8 cellular contexts compared by ENCODE assay signal in the genomic region with DNA sequence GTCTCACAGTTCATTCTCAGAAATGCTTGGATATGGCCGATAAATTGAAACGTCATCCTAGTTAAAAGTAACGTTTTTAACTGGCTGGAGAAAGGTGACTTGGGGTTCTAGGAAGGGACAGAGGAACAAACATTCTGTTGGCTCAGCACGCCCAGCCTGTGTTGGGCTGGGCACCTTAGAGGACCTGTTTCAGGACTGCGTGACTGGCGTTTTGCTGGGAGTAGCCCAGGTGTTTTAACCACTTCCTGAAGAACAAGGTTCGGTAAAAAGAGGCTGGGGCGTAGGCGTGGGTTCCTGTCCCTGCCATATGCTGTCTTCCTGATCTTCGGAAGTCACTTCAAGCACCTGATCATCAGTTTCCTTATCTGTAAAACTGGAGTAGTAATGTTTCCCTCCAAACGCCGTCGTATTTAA. TPM values are rescaled to one million over a fixed set of nuclear protein-coding genes. Genes with fewer than 3 reads are reported as not detected.
DNase-seq lines count a peak whose midpoint lies in the region; ATAC-seq and TF ChIP-seq lines count a peak whose summit lies in the region.

No MANE protein-coding gene starts in this region.

- peak overlapping the region; percentile 83 to 99 (median 95) for H3K4me2 ChIP-seq in BLaER1 treated with 17β-estradiol and CSF1 and Interleukin-3, amounts not matched to agents 10 nM and 100 nM

- DNase-seq in SK-N-MC (ENCODE audit: low read depth, low spot score) (no peak), astrocyte of the cerebellum (ENCODE audit: low read depth) (no peak), D341Med (ENCODE audit: low spot score) (no peak)

- peaks cover 38 to 47% (median 45%) of the 10 kb centered on the region in 10 experiments for H3K4me1 ChIP-seq in BLaER1 treated with 17β-estradiol and CSF1 and Interleukin-3, amounts not matched to agents 10 nM and 100 nM
- H3K4me1 ChIP-seq in mononuclear cell (ENCODE audit: insufficient read depth, low read length), result peaks cover 37% of the 10 kb centered on the region

- H3K36me3 ChIP-seq in BLaER1 treated with 17β-estradiol and CSF1 and Interleukin-3, amounts not matched to agents 10 nM and 100 nM, result peaks cover 18 to 26% (median 23%) of the 10 kb centered on the region in 11 experiments; a peak in 21 of 22 replicates
- no peaks in the 10 kb centered on the region for H3K36me3 ChIP-seq in SK-N-MC (ENCODE audit: insufficient read depth, low read length)

- peak overlapping the region; percentile 95 to 100 (median 99) for H3K9ac ChIP-seq in BLaER1 treated with 17β-estradiol and CSF1 and Interleukin-3, amounts not matched to agents 10 nM and 100 nM
- no peak overlapping the region for H3K9ac ChIP-seq in SK-N-MC (ENCODE audit: insufficient read length)

- no peak for TF ChIP-seq CTCF in astrocyte of the cerebellum (IDR thresholded peaks at IDR 0.05; ENCODE audit: low read depth, low read length, missing control alignments)

- peak overlapping the region; percentile 94 to 100 (median 99) for H3K27ac ChIP-seq in BLaER1 treated with 17β-estradiol and CSF1 and Interleukin-3, amounts not matched to agents 10 nM and 100 nM
- no peak overlapping the region for H3K27ac ChIP-seq in SK-N-MC
- H3K27ac ChIP-seq in temporal lobe (ENCODE audit: low read depth, low read length), result peak overlapping the region; percentile 89

- peak; percentile 30 for ATAC-seq in GM21576 (IDR thresholded peaks at IDR 0.05; ENCODE audit: unreplicated experiment)
- ATAC-seq in HG02938 (IDR thresholded peaks at IDR 0.05; ENCODE audit: unreplicated experiment), result no peak

- in situ Hi-C loops in astrocyte of the cerebellum (cut with HindIII; ENCODE audit: low sequenced_read_pairs), result no loop called here

- H3K4me3 ChIP-seq in BLaER1 treated with 17β-estradiol and CSF1 and Interleukin-3, amounts not matched to agents 10 nM and 100 nM, result peak overlapping the region; percentile 81 to 99 (median 96)
- H3K4me3 ChIP-seq in SK-N-MC (peak overlapping the region; percentile 94), astrocyte of the cerebellum (ENCODE audit: low read depth, low read length) (peak overlapping the region; percentile 77), mononuclear cell (ENCODE audit: low read length) (peak overlapping the region; percentile 82)

- H3K9me3 ChIP-seq in BLaER1 treated with 17β-estradiol and CSF1 and Interleukin-3, amounts not matched to agents 10 nM and 100 nM (replicated peaks in 1 of 11), result peaks cover 0 to 8% (median 5%) of the 10 kb centered on the region in 11 experiments; a peak in 10 of 22 replicates
- H3K9me3 ChIP-seq in SK-N-MC (ENCODE audit: low read depth, low read length) (no peaks in the 10 kb centered on the region), mononuclear cell (ENCODE audit: low read depth, low read length) (no peaks in the 10 kb centered on the region)

- H4K20me1 ChIP-seq in BLaER1 treated with 17β-estradiol and CSF1 and Interleukin-3, amounts not matched to agents 10 nM and 100 nM, result peaks cover 28 to 32% (median 29%) of the 10 kb centered on the region in 11 experiments; a peak in 21 of 22 replicates

- H3K27me3 ChIP-seq in BLaER1 treated with 17β-estradiol and CSF1 and Interleukin-3, amounts not matched to agents 10 nM and 100 nM, result no peaks in the 10 kb centered on the region
- no peaks in the 10 kb centered on the region for H3K27me3 ChIP-seq in mononuclear cell (ENCODE audit: insufficient read depth, low read length)

RNA-seq across cellular contexts. Expression of a gene that starts 1.1 kb away (rescaled TPM):
- total RNA-seq in mononuclear cell, result 21.3 TPM
- 6.9 TPM for total RNA-seq in temporal lobe

RNA-seq across cellular contexts. Expression of a gene that starts 10.0 kb away (rescaled TPM):
- 8.6 TPM for total RNA-seq in mononuclear cell
- 10.3 TPM for total RNA-seq in temporal lobe
